In genomic region chr1:236494586-236495207, GRCh38 we compare ENCODE assay signal across 2 cellular contexts.
A peak's percentile ranks its signal among the peaks of the same experiment; 100 is the strongest.
TF ChIP-seq lines count a peak whose summit lies in the region.

No MANE protein-coding gene starts in this region.

TF ChIP-seq in GM23338, 12 proteins besides CTCF, POLR2A, EP300 and RAD21:
- TF ChIP-seq POLR2AphosphoS5 (IDR thresholded peaks at IDR 0.05; ENCODE audit: low read depth) (no peak), ZNF114 (CRISPR knock-in tag; IDR thresholded peaks at IDR 0.05) (no peak), CREB1 (CRISPR knock-in tag; IDR thresholded peaks at IDR 0.05; ENCODE audit: low read depth) (no peak), ZNF331 (CRISPR knock-in tag; IDR thresholded peaks at IDR 0.05; ENCODE audit: low read depth) (no peak), NANOG (IDR thresholded peaks at IDR 0.05; ENCODE audit: borderline replicate concordance) (no peak), JUNB (IDR thresholded peaks at IDR 0.05; ENCODE audit: unreplicated experiment) (no peak), EZH2 (IDR thresholded peaks at IDR 0.05; ENCODE audit: low read depth, unreplicated experiment) (no peak), STAT1 (IDR thresholded peaks at IDR 0.05; ENCODE audit: unreplicated experiment) (no peak), REST (IDR thresholded peaks at IDR 0.05; ENCODE audit: unreplicated experiment) (no peak), ZNF462 (CRISPR knock-in tag; IDR thresholded peaks at IDR 0.05) (no peak), EZH2phosphoT487 (IDR thresholded peaks at IDR 0.05; ENCODE audit: unreplicated experiment) (no peak)
- TF ChIP-seq, protein P1, sequence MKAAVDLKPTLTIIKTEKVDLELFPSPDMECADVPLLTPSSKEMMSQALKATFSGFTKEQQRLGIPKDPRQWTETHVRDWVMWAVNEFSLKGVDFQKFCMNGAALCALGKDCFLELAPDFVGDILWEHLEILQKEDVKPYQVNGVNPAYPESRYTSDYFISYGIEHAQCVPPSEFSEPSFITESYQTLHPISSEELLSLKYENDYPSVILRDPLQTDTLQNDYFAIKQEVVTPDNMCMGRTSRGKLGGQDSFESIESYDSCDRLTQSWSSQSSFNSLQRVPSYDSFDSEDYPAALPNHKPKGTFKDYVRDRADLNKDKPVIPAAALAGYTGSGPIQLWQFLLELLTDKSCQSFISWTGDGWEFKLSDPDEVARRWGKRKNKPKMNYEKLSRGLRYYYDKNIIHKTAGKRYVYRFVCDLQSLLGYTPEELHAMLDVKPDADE (IDR thresholded peaks at IDR 0.05) = no peak

TF ChIP-seq in H1, 55 proteins besides CTCF, POLR2A, EP300 and RAD21:
- TF ChIP-seq GTF2F1 (IDR thresholded peaks at IDR 0.05; ENCODE audit: borderline replicate concordance, low read depth, low read length) (no peak), CEBPB (IDR thresholded peaks at IDR 0.05; ENCODE audit: low read depth, low read length) (peak; percentile 48; the same call in 1 of the 2 replicates)
